In genomic region chr4:84263415-84263814, GRCh38 we compare ENCODE assay signal across 23 cellular contexts.
DNase-seq lines count a peak whose midpoint lies in the region; ATAC-seq lines count a peak whose summit lies in the region.
"Had no signal": no experiment of that assay in that cellular context is flagged by ENCODE, and none has a peak within 500 bp of the region (broad histone marks: within the 10 kb centered on the region; RNA-seq: fewer than 3 reads in every experiment).

No MANE protein-coding gene starts in this region.

- H3K18ac ChIP-seq in neuronal stem cell (ENCODE audit: low read length): no peak overlapping the region

- H3K27me3 Mint-ChIP-seq in activated CD4-positive, alpha-beta T cell treated with anti-CD3 and anti-CD28 coated beads for 36 hours: no peaks in the 10 kb centered on the region
- no peaks in the 10 kb centered on the region for H3K27me3 Mint-ChIP-seq in activated CD4-positive, alpha-beta T cell treated with anti-CD3 and anti-CD28 coated beads, Interleukin-2, amount 10 ng/mL, durations not matched to agents 7 days and 5 days
- H3K27me3 Mint-ChIP-seq: stimulated activated naive CD8-positive, alpha-beta T cell treated with anti-CD3 and anti-CD28 coated beads, Interleukin-15, amount 100 ng/mL, for 72 hours; type B pancreatic cell had no signal

- no peak overlapping the region for H2BK120ac ChIP-seq in neuronal stem cell (ENCODE audit: low read depth, low read length)

- H3K4me2 ChIP-seq in neuronal stem cell (ENCODE audit: insufficient read depth, low read length, poor library complexity, severe bottlenecking): no peak overlapping the region

- no peak overlapping the region for H3K4ac ChIP-seq in neuronal stem cell (ENCODE audit: low read length)

- POLR2A ChIA-PET in activated CD4-positive, alpha-beta T cell treated with anti-CD3 and anti-CD28 coated beads for 36 hours (lab: Charles Lee): no interaction called here
- POLR2A ChIA-PET in activated CD4-positive, alpha-beta T cell treated with anti-CD3 and anti-CD28 coated beads, Interleukin-2, amount 10 ng/mL, durations not matched to agents 7 days and 5 days (lab: Charles Lee): no interaction called here

- ATAC-seq in GM18498 (IDR thresholded peaks at IDR 0.05; ENCODE audit: unreplicated experiment) (peak; percentile 50), GM18909 (IDR thresholded peaks at IDR 0.05; ENCODE audit: poor library complexity, unreplicated experiment) (peak; percentile 40), HG02938 (IDR thresholded peaks at IDR 0.05; ENCODE audit: unreplicated experiment) (peak; percentile 48)
- no peak for ATAC-seq in activated CD4-positive, alpha-beta T cell treated with anti-CD3 and anti-CD28 coated beads for 36 hours
- ATAC-seq: gastroesophageal sphincter; naive thymus-derived CD8-positive, alpha-beta T cell; stimulated activated naive CD8-positive, alpha-beta T cell treated with anti-CD3 and anti-CD28 coated beads, Interleukin-15, amount 100 ng/mL, for 72 hours had no signal

- no peaks in the 10 kb centered on the region for H3K79me1 ChIP-seq in neuronal stem cell (ENCODE audit: low read depth, low read length)

- H2BK15ac ChIP-seq in neuronal stem cell (ENCODE audit: low read length): no peak overlapping the region

- H3K36me3 Mint-ChIP-seq in activated CD4-positive, alpha-beta T cell treated with anti-CD3 and anti-CD28 coated beads for 36 hours (ENCODE audit: low read depth): no peaks in the 10 kb centered on the region
- no peaks in the 10 kb centered on the region for H3K36me3 Mint-ChIP-seq in activated CD4-positive, alpha-beta T cell treated with anti-CD3 and anti-CD28 coated beads, Interleukin-2, amount 10 ng/mL, durations not matched to agents 7 days and 5 days (ENCODE audit: low read depth)
- H3K36me3 Mint-ChIP-seq: CD4-positive, CD25-positive, alpha-beta regulatory T cell; type B pancreatic cell had no signal

- H3K36me3 ChIP-seq in neuronal stem cell (replicated peaks in 1 of 2; ENCODE audit: control insufficient read depth in 2 of 2, insufficient read depth in 2 of 2, low read length in 2 of 2): no peaks in the 10 kb centered on the region
- H3K36me3 ChIP-seq: gastroesophageal sphincter, SJSA1 had no signal

- no peak overlapping the region for H2AK5ac ChIP-seq in neuronal stem cell (ENCODE audit: low read depth, low read length)

- no peak overlapping the region for H3K27ac ChIP-seq in neuronal stem cell (replicated peaks; ENCODE audit: low read length)
- H3K27ac ChIP-seq: gastroesophageal sphincter, SJSA1 had no signal

- DNase-seq in MV-4-11 (lab: John Stamatoyannopoulos, UW) (peak; percentile 51), neuronal stem cell (ENCODE audit: low spot score) (no peak)
- DNase-seq in activated CD4-positive, alpha-beta T cell treated with anti-CD3 and anti-CD28 coated beads for 36 hours: no peak
- no peak for DNase-seq in stimulated activated CD4-positive, alpha-beta T cell treated with anti-CD3 and anti-CD28 coated beads, Interleukin-15, amount 100 ng/mL, for 24 hours
- no peak for DNase-seq in activated CD4-positive, alpha-beta T cell treated with anti-CD3 and anti-CD28 coated beads, Interleukin-2, amount 10 ng/mL, durations not matched to agents 7 days and 5 days
- DNase-seq: ACHN; activated CD4-positive, alpha-beta T cell treated with anti-CD3 and anti-CD28 coated beads for 1 hour; caudate nucleus; CD4-positive, CD25-positive, alpha-beta regulatory T cell; DMS153; mesenchymal stem cell; naive thymus-derived CD8-positive, alpha-beta T cell; NCI-H2029; NCI-H510A; stimulated activated CD4-positive, alpha-beta T cell treated with anti-CD3 and anti-CD28 coated beads, Interleukin-2, amount 100 ng/mL, for 24 hours; stimulated activated naive CD8-positive, alpha-beta T cell treated with anti-CD3 and anti-CD28 coated beads, Interleukin-15, amount 100 ng/mL, for 72 hours had no signal

- H3K9ac ChIP-seq in neuronal stem cell (ENCODE audit: low read depth, low read length, poor library complexity): no peak overlapping the region

- no peak overlapping the region for H3K14ac ChIP-seq in neuronal stem cell (ENCODE audit: low read length)

- H2BK12ac ChIP-seq in neuronal stem cell (ENCODE audit: low read length): no peak overlapping the region

- H3K4me1 ChIP-seq in neuronal stem cell (ENCODE audit: control insufficient read depth in 2 of 2, insufficient read depth in 1 of 2, low read depth in 1 of 2, low read length in 2 of 2): no peaks in the 10 kb centered on the region
- H3K4me1 ChIP-seq: gastroesophageal sphincter, SJSA1 had no signal

- H3K4me1 Mint-ChIP-seq in activated CD4-positive, alpha-beta T cell treated with anti-CD3 and anti-CD28 coated beads for 36 hours: no peaks in the 10 kb centered on the region
- H3K4me1 Mint-ChIP-seq in activated CD4-positive, alpha-beta T cell treated with anti-CD3 and anti-CD28 coated beads, Interleukin-2, amount 10 ng/mL, durations not matched to agents 7 days and 5 days: no peaks in the 10 kb centered on the region
- H3K4me1 Mint-ChIP-seq: CD4-positive, CD25-positive, alpha-beta regulatory T cell; naive thymus-derived CD8-positive, alpha-beta T cell; stimulated activated naive CD8-positive, alpha-beta T cell treated with anti-CD3 and anti-CD28 coated beads, Interleukin-15, amount 100 ng/mL, for 72 hours had no signal

- no peak overlapping the region for H4K8ac ChIP-seq in neuronal stem cell (ENCODE audit: low read depth, low read length)

- H3K4me3 Mint-ChIP-seq in activated CD4-positive, alpha-beta T cell treated with anti-CD3 and anti-CD28 coated beads for 36 hours: no peak overlapping the region
- no peak overlapping the region for H3K4me3 Mint-ChIP-seq in activated CD4-positive, alpha-beta T cell treated with anti-CD3 and anti-CD28 coated beads, Interleukin-2, amount 10 ng/mL, durations not matched to agents 7 days and 5 days
- H3K4me3 Mint-ChIP-seq: CD4-positive, CD25-positive, alpha-beta regulatory T cell; naive thymus-derived CD8-positive, alpha-beta T cell; stimulated activated naive CD8-positive, alpha-beta T cell treated with anti-CD3 and anti-CD28 coated beads, Interleukin-15, amount 100 ng/mL, for 72 hours; T-helper 2 cell treated with Interferon-gamma antibody and Interleukin-4, amounts not matched to agents 5 μg/mL and 100 μg/mL, for 36 hours; type B pancreatic cell had no signal

- CTCF ChIA-PET in activated CD4-positive, alpha-beta T cell treated with anti-CD3 and anti-CD28 coated beads for 36 hours (lab: Charles Lee): no interaction called here
- CTCF ChIA-PET in activated CD4-positive, alpha-beta T cell treated with anti-CD3 and anti-CD28 coated beads, Interleukin-2, amount 10 ng/mL, durations not matched to agents 7 days and 5 days (lab: Charles Lee): no interaction called here

- no peak overlapping the region for H3K4me3 ChIP-seq in neuronal stem cell (ENCODE audit: low read length in 2 of 2)
- H3K4me3 ChIP-seq: gastroesophageal sphincter, SJSA1 had no signal

- H3K23ac ChIP-seq in neuronal stem cell (ENCODE audit: low read depth, low read length, poor library complexity): no peak overlapping the region

- H2AFZ ChIP-seq in neuronal stem cell (ENCODE audit: low read length): no peak overlapping the region

- H3K9me3 ChIP-seq in neuronal stem cell (replicated peaks in 1 of 2; ENCODE audit: control insufficient read depth in 2 of 2, insufficient read depth in 1 of 2, low read depth in 1 of 2, low read length in 2 of 2): peaks cover 0 to 8% of the 10 kb centered on the region in 2 donors
- H3K9me3 ChIP-seq: SJSA1 had no signal

- intact Hi-C loops in activated CD4-positive, alpha-beta T cell treated with anti-CD3 and anti-CD28 coated beads for 36 hours (cut with DNase I, micrococcal nuclease): no loop called here

- no peaks in the 10 kb centered on the region for H3K27me3 ChIP-seq in neuronal stem cell (ENCODE audit: control insufficient read depth in 3 of 3, insufficient read depth in 3 of 3, low read depth in 1 of 3, low read length in 3 of 3)
- H3K27me3 ChIP-seq: gastroesophageal sphincter, SJSA1 had no signal

- no peak overlapping the region for H4K91ac ChIP-seq in neuronal stem cell (ENCODE audit: low read depth, low read length, poor library complexity)

- peaks cover 23% of the 10 kb centered on the region for H3K9me3 Mint-ChIP-seq in activated CD4-positive, alpha-beta T cell treated with anti-CD3 and anti-CD28 coated beads for 36 hours (ENCODE audit: low read depth)
- H3K9me3 Mint-ChIP-seq in activated CD4-positive, alpha-beta T cell treated with anti-CD3 and anti-CD28 coated beads, Interleukin-2, amount 10 ng/mL, durations not matched to agents 7 days and 5 days: peaks cover 10% of the 10 kb centered on the region

- H2BK5ac ChIP-seq in neuronal stem cell (ENCODE audit: low read length): no peak overlapping the region

- no peak overlapping the region for H3K27ac Mint-ChIP-seq in activated CD4-positive, alpha-beta T cell treated with anti-CD3 and anti-CD28 coated beads for 36 hours
- H3K27ac Mint-ChIP-seq in activated CD4-positive, alpha-beta T cell treated with anti-CD3 and anti-CD28 coated beads, Interleukin-2, amount 10 ng/mL, durations not matched to agents 7 days and 5 days: no peak overlapping the region
- H3K27ac Mint-ChIP-seq: CD4-positive, CD25-positive, alpha-beta regulatory T cell; stimulated activated naive CD8-positive, alpha-beta T cell treated with anti-CD3 and anti-CD28 coated beads, Interleukin-15, amount 100 ng/mL, for 72 hours; T-helper 2 cell treated with Interferon-gamma antibody and Interleukin-4, amounts not matched to agents 5 μg/mL and 100 μg/mL, for 36 hours; type B pancreatic cell had no signal
